Comparison of ENCODE assay signal across 1 cellular context in the genomic region with DNA sequence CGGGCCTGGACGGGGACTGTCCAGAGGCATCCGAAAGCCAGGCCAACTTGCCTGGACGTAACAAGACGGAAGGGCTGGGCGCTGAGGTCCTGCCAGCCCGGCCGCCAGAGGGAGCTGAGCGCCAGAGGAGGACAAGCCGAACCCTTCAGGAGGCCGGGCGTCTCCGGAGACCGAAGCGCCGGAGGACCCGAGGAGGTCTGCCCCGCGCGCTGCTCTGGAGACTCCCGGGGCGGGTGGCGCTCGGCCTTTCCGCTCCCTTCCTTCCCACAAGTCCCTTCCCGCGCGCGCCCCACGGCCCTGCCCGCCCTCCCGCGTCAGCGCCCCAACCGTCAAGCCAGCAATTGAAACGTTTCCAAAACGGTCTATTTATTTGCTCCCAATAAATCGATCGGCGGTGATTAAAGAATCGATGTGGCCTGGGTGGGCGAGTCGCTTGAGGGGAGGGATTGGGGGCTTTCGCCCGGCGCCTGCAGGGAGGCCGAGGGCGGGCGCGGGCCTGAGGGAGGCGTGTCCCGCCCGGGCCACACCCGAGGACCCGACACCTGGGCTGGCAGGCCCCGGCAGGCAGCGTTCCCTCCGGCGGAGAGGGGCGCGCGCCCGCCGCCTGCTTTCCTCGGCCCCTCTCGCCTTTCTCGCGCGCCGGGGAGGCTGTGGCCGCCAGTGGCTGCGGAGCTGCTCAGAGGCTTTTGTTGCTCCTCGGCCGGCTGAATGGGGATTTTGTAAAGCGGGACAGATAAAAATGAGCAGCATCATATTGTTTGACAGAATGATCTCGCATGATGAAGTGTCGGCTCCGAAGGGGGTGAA.
A peak's percentile ranks its signal among the peaks of the same experiment; 100 is the strongest.
TF ChIP-seq lines count a peak whose summit lies in the region.

No MANE protein-coding gene starts in this region.

TF ChIP-seq in WTC11, 78 proteins besides CTCF, POLR2A, EP300 and RAD21 (continued from another document):
- TF ChIP-seq, protein P1, sequence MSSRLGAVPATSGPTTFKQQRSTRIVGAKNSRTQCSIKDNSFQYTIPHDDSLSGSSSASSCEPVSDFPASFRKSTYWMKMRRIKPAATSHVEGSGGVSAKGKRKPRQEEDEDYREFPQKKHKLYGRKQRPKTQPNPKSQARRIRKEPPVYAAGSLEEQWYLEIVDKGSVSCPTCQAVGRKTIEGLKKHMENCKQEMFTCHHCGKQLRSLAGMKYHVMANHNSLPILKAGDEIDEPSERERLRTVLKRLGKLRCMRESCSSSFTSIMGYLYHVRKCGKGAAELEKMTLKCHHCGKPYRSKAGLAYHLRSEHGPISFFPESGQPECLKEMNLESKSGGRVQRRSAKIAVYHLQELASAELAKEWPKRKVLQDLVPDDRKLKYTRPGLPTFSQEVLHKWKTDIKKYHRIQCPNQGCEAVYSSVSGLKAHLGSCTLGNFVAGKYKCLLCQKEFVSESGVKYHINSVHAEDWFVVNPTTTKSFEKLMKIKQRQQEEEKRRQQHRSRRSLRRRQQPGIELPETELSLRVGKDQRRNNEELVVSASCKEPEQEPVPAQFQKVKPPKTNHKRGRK (CRISPR knock-in tag; IDR thresholded peaks at IDR 0.05; ENCODE audit: borderline replicate concordance): no peak
- TF ChIP-seq ZNF232 (CRISPR knock-in tag; IDR thresholded peaks at IDR 0.05) (peak; percentile 29; the same call in 1 of the 2 replicates), FOXK1 (CRISPR knock-in tag; IDR thresholded peaks at IDR 0.05) (peak; percentile 50; the same call in 1 of the 2 replicates), ZNF416 (CRISPR knock-in tag; IDR thresholded peaks at IDR 0.05) (peak; percentile 49; the same call in 1 of the 2 replicates), CREM (CRISPR knock-in tag; IDR thresholded peaks at IDR 0.05) (peak; percentile 54; the same call in 1 of the 2 replicates), RELA (CRISPR knock-in tag; IDR thresholded peaks at IDR 0.05; ENCODE audit: borderline replicate concordance) (no peak), JAZF1 (CRISPR knock-in tag; IDR thresholded peaks at IDR 0.05) (no peak), SP1 (CRISPR knock-in tag; conservative IDR thresholded peaks at IDR 0.05) (peak; percentile 57), EMX1 (CRISPR knock-in tag; IDR thresholded peaks at IDR 0.05) (peak; percentile 47; the same call in 1 of the 2 replicates), ZNF138 (CRISPR knock-in tag; conservative IDR thresholded peaks at IDR 0.05) (no peak), TP53 (CRISPR knock-in tag; IDR thresholded peaks at IDR 0.05) (peak; percentile 74; the same call in 1 of the 2 replicates), IRF2 (CRISPR knock-in tag; IDR thresholded peaks at IDR 0.05; ENCODE audit: borderline replicate concordance, low read depth) (no peak), PRRX2 (CRISPR knock-in tag; IDR thresholded peaks at IDR 0.05) (peak; percentile 93), ETV6 (CRISPR knock-in tag; IDR thresholded peaks at IDR 0.05) (peak; percentile 35; the same call in 1 of the 2 replicates), GRHL2 (CRISPR knock-in tag; IDR thresholded peaks at IDR 0.05; ENCODE audit: insufficient replicate concordance, severe bottlenecking) (no peak), ZBTB21 (CRISPR knock-in tag; IDR thresholded peaks at IDR 0.05; ENCODE audit: borderline replicate concordance) (peak; percentile 63; the same call in 1 of the 2 replicates)
- TF ChIP-seq, protein P2, sequence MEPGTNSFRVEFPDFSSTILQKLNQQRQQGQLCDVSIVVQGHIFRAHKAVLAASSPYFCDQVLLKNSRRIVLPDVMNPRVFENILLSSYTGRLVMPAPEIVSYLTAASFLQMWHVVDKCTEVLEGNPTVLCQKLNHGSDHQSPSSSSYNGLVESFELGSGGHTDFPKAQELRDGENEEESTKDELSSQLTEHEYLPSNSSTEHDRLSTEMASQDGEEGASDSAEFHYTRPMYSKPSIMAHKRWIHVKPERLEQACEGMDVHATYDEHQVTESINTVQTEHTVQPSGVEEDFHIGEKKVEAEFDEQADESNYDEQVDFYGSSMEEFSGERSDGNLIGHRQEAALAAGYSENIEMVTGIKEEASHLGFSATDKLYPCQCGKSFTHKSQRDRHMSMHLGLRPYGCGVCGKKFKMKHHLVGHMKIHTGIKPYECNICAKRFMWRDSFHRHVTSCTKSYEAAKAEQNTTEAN (CRISPR knock-in tag; IDR thresholded peaks at IDR 0.05): 0 out of 2 replicates have a peak, but pooled peaks have one; percentile 15
- TF ChIP-seq, protein P3, sequence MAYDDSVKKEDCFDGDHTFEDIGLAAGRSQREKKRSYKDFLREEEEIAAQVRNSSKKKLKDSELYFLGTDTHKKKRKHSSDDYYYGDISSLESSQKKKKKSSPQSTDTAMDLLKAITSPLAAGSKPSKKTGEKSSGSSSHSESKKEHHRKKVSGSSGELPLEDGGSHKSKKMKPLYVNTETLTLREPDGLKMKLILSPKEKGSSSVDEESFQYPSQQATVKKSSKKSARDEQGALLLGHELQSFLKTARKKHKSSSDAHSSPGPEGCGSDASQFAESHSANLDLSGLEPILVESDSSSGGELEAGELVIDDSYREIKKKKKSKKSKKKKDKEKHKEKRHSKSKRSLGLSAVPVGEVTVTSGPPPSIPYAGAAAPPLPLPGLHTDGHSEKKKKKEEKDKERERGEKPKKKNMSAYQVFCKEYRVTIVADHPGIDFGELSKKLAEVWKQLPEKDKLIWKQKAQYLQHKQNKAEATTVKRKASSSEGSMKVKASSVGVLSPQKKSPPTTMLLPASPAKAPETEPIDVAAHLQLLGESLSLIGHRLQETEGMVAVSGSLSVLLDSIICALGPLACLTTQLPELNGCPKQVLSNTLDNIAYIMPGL (CRISPR knock-in tag; IDR thresholded peaks at IDR 0.05): peak; percentile 97
- TF ChIP-seq, protein P4, sequence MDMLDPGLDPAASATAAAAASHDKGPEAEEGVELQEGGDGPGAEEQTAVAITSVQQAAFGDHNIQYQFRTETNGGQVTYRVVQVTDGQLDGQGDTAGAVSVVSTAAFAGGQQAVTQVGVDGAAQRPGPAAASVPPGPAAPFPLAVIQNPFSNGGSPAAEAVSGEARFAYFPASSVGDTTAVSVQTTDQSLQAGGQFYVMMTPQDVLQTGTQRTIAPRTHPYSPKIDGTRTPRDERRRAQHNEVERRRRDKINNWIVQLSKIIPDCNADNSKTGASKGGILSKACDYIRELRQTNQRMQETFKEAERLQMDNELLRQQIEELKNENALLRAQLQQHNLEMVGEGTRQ (CRISPR knock-in tag; IDR thresholded peaks at IDR 0.05): peak; percentile 34
- TF ChIP-seq, protein P5, sequence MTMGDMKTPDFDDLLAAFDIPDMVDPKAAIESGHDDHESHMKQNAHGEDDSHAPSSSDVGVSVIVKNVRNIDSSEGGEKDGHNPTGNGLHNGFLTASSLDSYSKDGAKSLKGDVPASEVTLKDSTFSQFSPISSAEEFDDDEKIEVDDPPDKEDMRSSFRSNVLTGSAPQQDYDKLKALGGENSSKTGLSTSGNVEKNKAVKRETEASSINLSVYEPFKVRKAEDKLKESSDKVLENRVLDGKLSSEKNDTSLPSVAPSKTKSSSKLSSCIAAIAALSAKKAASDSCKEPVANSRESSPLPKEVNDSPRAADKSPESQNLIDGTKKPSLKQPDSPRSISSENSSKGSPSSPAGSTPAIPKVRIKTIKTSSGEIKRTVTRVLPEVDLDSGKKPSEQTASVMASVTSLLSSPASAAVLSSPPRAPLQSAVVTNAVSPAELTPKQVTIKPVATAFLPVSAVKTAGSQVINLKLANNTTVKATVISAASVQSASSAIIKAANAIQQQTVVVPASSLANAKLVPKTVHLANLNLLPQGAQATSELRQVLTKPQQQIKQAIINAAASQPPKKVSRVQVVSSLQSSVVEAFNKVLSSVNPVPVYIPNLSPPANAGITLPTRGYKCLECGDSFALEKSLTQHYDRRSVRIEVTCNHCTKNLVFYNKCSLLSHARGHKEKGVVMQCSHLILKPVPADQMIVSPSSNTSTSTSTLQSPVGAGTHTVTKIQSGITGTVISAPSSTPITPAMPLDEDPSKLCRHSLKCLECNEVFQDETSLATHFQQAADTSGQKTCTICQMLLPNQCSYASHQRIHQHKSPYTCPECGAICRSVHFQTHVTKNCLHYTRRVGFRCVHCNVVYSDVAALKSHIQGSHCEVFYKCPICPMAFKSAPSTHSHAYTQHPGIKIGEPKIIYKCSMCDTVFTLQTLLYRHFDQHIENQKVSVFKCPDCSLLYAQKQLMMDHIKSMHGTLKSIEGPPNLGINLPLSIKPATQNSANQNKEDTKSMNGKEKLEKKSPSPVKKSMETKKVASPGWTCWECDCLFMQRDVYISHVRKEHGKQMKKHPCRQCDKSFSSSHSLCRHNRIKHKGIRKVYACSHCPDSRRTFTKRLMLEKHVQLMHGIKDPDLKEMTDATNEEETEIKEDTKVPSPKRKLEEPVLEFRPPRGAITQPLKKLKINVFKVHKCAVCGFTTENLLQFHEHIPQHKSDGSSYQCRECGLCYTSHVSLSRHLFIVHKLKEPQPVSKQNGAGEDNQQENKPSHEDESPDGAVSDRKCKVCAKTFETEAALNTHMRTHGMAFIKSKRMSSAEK (CRISPR knock-in tag; IDR thresholded peaks at IDR 0.05; ENCODE audit: borderline replicate concordance): no peak
- TF ChIP-seq, protein P6, sequence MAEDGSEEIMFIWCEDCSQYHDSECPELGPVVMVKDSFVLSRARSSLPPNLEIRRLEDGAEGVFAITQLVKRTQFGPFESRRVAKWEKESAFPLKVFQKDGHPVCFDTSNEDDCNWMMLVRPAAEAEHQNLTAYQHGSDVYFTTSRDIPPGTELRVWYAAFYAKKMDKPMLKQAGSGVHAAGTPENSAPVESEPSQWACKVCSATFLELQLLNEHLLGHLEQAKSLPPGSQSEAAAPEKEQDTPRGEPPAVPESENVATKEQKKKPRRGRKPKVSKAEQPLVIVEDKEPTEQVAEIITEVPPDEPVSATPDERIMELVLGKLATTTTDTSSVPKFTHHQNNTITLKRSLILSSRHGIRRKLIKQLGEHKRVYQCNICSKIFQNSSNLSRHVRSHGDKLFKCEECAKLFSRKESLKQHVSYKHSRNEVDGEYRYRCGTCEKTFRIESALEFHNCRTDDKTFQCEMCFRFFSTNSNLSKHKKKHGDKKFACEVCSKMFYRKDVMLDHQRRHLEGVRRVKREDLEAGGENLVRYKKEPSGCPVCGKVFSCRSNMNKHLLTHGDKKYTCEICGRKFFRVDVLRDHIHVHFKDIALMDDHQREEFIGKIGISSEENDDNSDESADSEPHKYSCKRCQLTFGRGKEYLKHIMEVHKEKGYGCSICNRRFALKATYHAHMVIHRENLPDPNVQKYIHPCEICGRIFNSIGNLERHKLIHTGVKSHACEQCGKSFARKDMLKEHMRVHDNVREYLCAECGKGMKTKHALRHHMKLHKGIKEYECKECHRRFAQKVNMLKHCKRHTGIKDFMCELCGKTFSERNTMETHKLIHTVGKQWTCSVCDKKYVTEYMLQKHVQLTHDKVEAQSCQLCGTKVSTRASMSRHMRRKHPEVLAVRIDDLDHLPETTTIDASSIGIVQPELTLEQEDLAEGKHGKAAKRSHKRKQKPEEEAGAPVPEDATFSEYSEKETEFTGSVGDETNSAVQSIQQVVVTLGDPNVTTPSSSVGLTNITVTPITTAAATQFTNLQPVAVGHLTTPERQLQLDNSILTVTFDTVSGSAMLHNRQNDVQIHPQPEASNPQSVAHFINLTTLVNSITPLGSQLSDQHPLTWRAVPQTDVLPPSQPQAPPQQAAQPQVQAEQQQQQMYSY (CRISPR knock-in tag; IDR thresholded peaks at IDR 0.05): no peak
- TF ChIP-seq, protein P7, sequence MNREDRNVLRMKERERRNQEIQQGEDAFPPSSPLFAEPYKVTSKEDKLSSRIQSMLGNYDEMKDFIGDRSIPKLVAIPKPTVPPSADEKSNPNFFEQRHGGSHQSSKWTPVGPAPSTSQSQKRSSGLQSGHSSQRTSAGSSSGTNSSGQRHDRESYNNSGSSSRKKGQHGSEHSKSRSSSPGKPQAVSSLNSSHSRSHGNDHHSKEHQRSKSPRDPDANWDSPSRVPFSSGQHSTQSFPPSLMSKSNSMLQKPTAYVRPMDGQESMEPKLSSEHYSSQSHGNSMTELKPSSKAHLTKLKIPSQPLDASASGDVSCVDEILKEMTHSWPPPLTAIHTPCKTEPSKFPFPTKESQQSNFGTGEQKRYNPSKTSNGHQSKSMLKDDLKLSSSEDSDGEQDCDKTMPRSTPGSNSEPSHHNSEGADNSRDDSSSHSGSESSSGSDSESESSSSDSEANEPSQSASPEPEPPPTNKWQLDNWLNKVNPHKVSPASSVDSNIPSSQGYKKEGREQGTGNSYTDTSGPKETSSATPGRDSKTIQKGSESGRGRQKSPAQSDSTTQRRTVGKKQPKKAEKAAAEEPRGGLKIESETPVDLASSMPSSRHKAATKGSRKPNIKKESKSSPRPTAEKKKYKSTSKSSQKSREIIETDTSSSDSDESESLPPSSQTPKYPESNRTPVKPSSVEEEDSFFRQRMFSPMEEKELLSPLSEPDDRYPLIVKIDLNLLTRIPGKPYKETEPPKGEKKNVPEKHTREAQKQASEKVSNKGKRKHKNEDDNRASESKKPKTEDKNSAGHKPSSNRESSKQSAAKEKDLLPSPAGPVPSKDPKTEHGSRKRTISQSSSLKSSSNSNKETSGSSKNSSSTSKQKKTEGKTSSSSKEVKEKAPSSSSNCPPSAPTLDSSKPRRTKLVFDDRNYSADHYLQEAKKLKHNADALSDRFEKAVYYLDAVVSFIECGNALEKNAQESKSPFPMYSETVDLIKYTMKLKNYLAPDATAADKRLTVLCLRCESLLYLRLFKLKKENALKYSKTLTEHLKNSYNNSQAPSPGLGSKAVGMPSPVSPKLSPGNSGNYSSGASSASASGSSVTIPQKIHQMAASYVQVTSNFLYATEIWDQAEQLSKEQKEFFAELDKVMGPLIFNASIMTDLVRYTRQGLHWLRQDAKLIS (CRISPR knock-in tag; IDR thresholded peaks at IDR 0.05; ENCODE audit: borderline replicate concordance): 0 out of 2 replicates have a peak, but pooled peaks have one; percentile 14
- TF ChIP-seq, protein P8, sequence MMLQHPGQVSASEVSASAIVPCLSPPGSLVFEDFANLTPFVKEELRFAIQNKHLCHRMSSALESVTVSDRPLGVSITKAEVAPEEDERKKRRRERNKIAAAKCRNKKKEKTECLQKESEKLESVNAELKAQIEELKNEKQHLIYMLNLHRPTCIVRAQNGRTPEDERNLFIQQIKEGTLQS (CRISPR knock-in tag; conservative IDR thresholded peaks at IDR 0.05): no peak
- TF ChIP-seq, protein P9, sequence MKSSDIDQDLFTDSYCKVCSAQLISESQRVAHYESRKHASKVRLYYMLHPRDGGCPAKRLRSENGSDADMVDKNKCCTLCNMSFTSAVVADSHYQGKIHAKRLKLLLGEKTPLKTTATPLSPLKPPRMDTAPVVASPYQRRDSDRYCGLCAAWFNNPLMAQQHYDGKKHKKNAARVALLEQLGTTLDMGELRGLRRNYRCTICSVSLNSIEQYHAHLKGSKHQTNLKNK (CRISPR knock-in tag; IDR thresholded peaks at IDR 0.05): no peak
- TF ChIP-seq, protein P10, sequence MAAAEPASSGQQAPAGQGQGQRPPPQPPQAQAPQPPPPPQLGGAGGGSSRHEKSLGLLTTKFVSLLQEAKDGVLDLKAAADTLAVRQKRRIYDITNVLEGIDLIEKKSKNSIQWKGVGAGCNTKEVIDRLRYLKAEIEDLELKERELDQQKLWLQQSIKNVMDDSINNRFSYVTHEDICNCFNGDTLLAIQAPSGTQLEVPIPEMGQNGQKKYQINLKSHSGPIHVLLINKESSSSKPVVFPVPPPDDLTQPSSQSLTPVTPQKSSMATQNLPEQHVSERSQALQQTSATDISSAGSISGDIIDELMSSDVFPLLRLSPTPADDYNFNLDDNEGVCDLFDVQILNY (CRISPR knock-in tag; IDR thresholded peaks at IDR 0.05): peak; percentile 24; the same call in 1 of the 2 replicates
TF ChIP-seq in WTC11: peak in this region for 23.
